In genomic region chr7:41244246-41244645, GRCh38 we compare ENCODE assay signal across 1 cellular context.
TF ChIP-seq lines count a peak whose summit lies in the region.

No MANE protein-coding gene starts in this region.

TF ChIP-seq in IMR-90, 13 proteins besides CTCF, POLR2A, EP300 and RAD21:
- TF ChIP-seq CHD1 (IDR thresholded peaks at IDR 0.05; ENCODE audit: low read depth, low read length), result no peak
- no peak for TF ChIP-seq CEBPB (IDR thresholded peaks at IDR 0.05; ENCODE audit: low read depth, low read length)
- TF ChIP-seq SMC3 (IDR thresholded peaks at IDR 0.05; ENCODE audit: low read depth, low read length), result no peak
- no peak for TF ChIP-seq RCOR1 (IDR thresholded peaks at IDR 0.05; ENCODE audit: insufficient replicate concordance, low read length)
- no peak for TF ChIP-seq MXI1 (IDR thresholded peaks at IDR 0.05; ENCODE audit: borderline replicate concordance, low read depth, low read length)
- no peak for TF ChIP-seq MAFK (IDR thresholded peaks at IDR 0.05; ENCODE audit: low read depth, low read length)
- TF ChIP-seq RFX5 (IDR thresholded peaks at IDR 0.05; ENCODE audit: low read depth, low read length), result no peak
- TF ChIP-seq NFE2L2 (IDR thresholded peaks at IDR 0.05; ENCODE audit: low read depth, low read length), result no peak
- no peak for TF ChIP-seq BHLHE40 (IDR thresholded peaks at IDR 0.05; ENCODE audit: low read depth, low read length)
- TF ChIP-seq FOS (IDR thresholded peaks at IDR 0.05; ENCODE audit: low read depth, low read length), result no peak
- TF ChIP-seq MAZ (IDR thresholded peaks at IDR 0.05; ENCODE audit: borderline replicate concordance, low read depth, low read length), result no peak
- no peak for TF ChIP-seq USF2 (IDR thresholded peaks at IDR 0.05; ENCODE audit: low read depth, low read length)
- TF ChIP-seq ELK1 (IDR thresholded peaks at IDR 0.05; ENCODE audit: borderline replicate concordance, low read depth, low read length), result no peak
